In genomic region chr7:25624001-25624400, GRCh38 we compare ENCODE assay signal across 15 cellular contexts.
"Had no signal": no experiment of that assay in that cellular context is flagged by ENCODE, and none has a peak within 500 bp of the region (broad histone marks: within the 10 kb centered on the region; RNA-seq: fewer than 3 reads in every experiment).

No MANE protein-coding gene starts in this region.

- H3K27ac ChIP-seq: neutrophil had no signal

- H3K9me3 ChIP-seq: breast epithelium, esophagus squamous epithelium, neutrophil had no signal

- DNase-seq: activated CD4-positive, alpha-beta T cell treated with anti-CD3 and anti-CD28 coated beads, Interleukin-2, amount 50 U/mL, for 1 hour; activated CD4-positive, CD25-positive, alpha-beta regulatory T cell; activated CD8-positive, alpha-beta memory T cell treated with anti-CD3 and anti-CD28 coated beads for 24 hours; activated naive CD4-positive, alpha-beta T cell treated with Interleukin-2 at 50 U/mL for 16 hours; anterior cingulate cortex; esophagus squamous epithelium; foreskin melanocyte; naive thymus-derived CD8-positive, alpha-beta T cell; posterior cingulate gyrus; small intestine; stimulated activated naive CD8-positive, alpha-beta T cell treated with anti-CD3 and anti-CD28 coated beads, Interleukin-15, Interleukin-2, amounts not matched to agents 100 U/mL and 50 U/mL, for 24 hours; SW 1271 had no signal

- H3K27me3 ChIP-seq: breast epithelium, esophagus squamous epithelium had no signal

- ATAC-seq: activated T-helper 17 cell treated with anti-CD3 and anti-CD28 coated beads, Interleukin-2, amount 50 U/mL, for 72 hours; naive thymus-derived CD8-positive, alpha-beta T cell; stimulated activated naive CD8-positive, alpha-beta T cell treated with anti-CD3 and anti-CD28 coated beads, Interleukin-15, Interleukin-2, amounts not matched to agents 100 U/mL and 50 U/mL, for 24 hours had no signal

- H3K4me3 ChIP-seq: breast epithelium, esophagus squamous epithelium had no signal

- H3K36me3 ChIP-seq: breast epithelium, esophagus squamous epithelium, neutrophil had no signal

- H3K4me1 ChIP-seq: breast epithelium had no signal
